Comparison of ENCODE assay signal across 15 cellular contexts in the genomic region with DNA sequence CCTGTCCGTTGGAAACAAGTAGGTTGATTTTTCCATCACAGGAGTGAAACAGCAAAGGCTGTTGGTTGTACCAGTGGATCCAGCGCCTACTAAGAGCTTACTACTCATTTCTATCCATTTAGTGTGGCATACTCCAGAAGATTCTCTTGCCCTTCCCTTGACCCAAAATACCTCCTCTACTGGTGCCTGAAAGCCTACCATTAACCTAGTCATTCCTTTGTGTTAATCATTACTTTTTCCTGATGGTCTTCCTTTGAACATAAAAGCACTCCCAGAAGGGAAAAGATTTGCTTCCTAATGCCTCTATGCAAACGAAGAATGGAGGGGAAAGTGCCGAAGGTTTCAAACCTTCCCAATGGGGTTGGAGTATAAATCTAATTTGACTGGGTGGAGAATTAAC.
DNase-seq lines count a peak whose midpoint lies in the region; ATAC-seq and TF ChIP-seq lines count a peak whose summit lies in the region.
"Had no signal": no experiment of that assay in that cellular context is flagged by ENCODE, and none has a peak within 500 bp of the region (broad histone marks: within the 10 kb centered on the region; RNA-seq: fewer than 3 reads in every experiment).

No MANE protein-coding gene starts in this region.

- H3K4me2 ChIP-seq in trophoblast cell (ENCODE audit: low read length), result no peak overlapping the region

- BruUV-seq in Calu3 (replicated peaks; lab: Mats Ljungman, UMichigan), result no TSS peak

- no peak overlapping the region for H2BK5ac ChIP-seq in trophoblast cell (ENCODE audit: low read depth, low read length, poor library complexity)

- intact Hi-C loops in Calu3 (cut with micrococcal nuclease; ENCODE audit: unreplicated experiment), result no loop called here

- H2AK5ac ChIP-seq in trophoblast cell (ENCODE audit: low read length), result no peak overlapping the region

- H3K9me3 Mint-ChIP-seq in Calu3 (ENCODE audit: low read depth, unreplicated experiment), result no peaks in the 10 kb centered on the region

- no peak overlapping the region for H2BK12ac ChIP-seq in trophoblast cell (ENCODE audit: low read length)

- CTCF ChIA-PET in Calu3 (lab: Charles Lee), result interaction anchor here (1.3 kb wide), 1 partner anchor 135 kb away, joined by 4 read pairs; no protein-coding TSS in a partner anchor

- H3K9me3 ChIP-seq in RWPE2 (ENCODE audit: severe bottlenecking) (no peaks in the 10 kb centered on the region), trophoblast cell (ENCODE audit: insufficient read depth, low read depth, low read length) (no peaks in the 10 kb centered on the region)

- no peak overlapping the region for H4K12ac ChIP-seq in trophoblast cell (ENCODE audit: low read depth, low read length)

- no peak overlapping the region for H3K4ac ChIP-seq in trophoblast cell (ENCODE audit: low read depth, low read length)

- H3K27ac ChIP-seq in RWPE2 (ENCODE audit: poor library complexity, severe bottlenecking) (peak overlapping the region; percentile 97), trophoblast cell (ENCODE audit: low read depth, low read length) (no peak overlapping the region)

- H3K79me1 ChIP-seq in trophoblast cell (ENCODE audit: low read length), result peaks cover 14% of the 10 kb centered on the region

- H2AFZ ChIP-seq in trophoblast cell (ENCODE audit: insufficient read depth, low read length, poor library complexity), result no peak overlapping the region

- H3K79me2 ChIP-seq in trophoblast cell (ENCODE audit: control insufficient read depth, insufficient read depth, low read length, poor library complexity), result no peaks in the 10 kb centered on the region

- peaks cover 40% of the 10 kb centered on the region for H3K4me1 ChIP-seq in RWPE2 (ENCODE audit: insufficient read depth, poor library complexity, severe bottlenecking)
- peaks cover 17 to 28% of the 10 kb centered on the region in 2 experiments for H3K4me1 ChIP-seq in trophoblast cell (ENCODE audit: control insufficient read depth in 1 of 2, insufficient read depth in 2 of 2, low read length in 2 of 2)

- H3K23ac ChIP-seq in trophoblast cell (ENCODE audit: low read length), result no peak overlapping the region

- H3K36me3 Mint-ChIP-seq in Calu3 (ENCODE audit: insufficient read depth, unreplicated experiment), result peaks cover 5% of the 10 kb centered on the region

- H3K4me3 ChIP-seq in RWPE2 (ENCODE audit: severe bottlenecking) (no peak overlapping the region), kidney epithelial cell (ENCODE audit: low read depth, low read length) (no peak overlapping the region), trophoblast cell (ENCODE audit: low read depth, low read length) (no peak overlapping the region)
- H3K4me3 ChIP-seq: GM12878 had no signal

- H4K91ac ChIP-seq in trophoblast cell (ENCODE audit: low read depth, low read length), result no peak overlapping the region

- WGBS in trophoblast cell (ENCODE audit: extremely low coverage, insufficient coverage, insufficient read length), result no CpG with 5 or more reads among the region's 4 CpGs

- no peaks in the 10 kb centered on the region for H3K27me3 Mint-ChIP-seq in Calu3 (ENCODE audit: unreplicated experiment)
- H3K27me3 Mint-ChIP-seq: B cell had no signal

- no peak overlapping the region for H3K4me3 Mint-ChIP-seq in Calu3 (ENCODE audit: low read depth, unreplicated experiment)
- H3K4me3 Mint-ChIP-seq: B cell had no signal

- peaks cover 61% of the 10 kb centered on the region for H3K4me1 Mint-ChIP-seq in Calu3 (ENCODE audit: low read depth, unreplicated experiment)

- H4K8ac ChIP-seq in trophoblast cell (ENCODE audit: low read depth, low read length), result no peak overlapping the region

- no peak overlapping the region for H3K14ac ChIP-seq in trophoblast cell (ENCODE audit: low read length)

- H3K36me3 ChIP-seq in RWPE2 (ENCODE audit: low read depth), result no peaks in the 10 kb centered on the region
- H3K36me3 ChIP-seq in kidney epithelial cell (ENCODE audit: control insufficient read depth, insufficient read depth, low read length), result no peaks in the 10 kb centered on the region
- H3K36me3 ChIP-seq in trophoblast cell (ENCODE audit: control insufficient read depth in 1 of 2, insufficient read depth in 2 of 2, low read length in 2 of 2), result no peaks in the 10 kb centered on the region

- TF ChIP-seq CTCF in Calu3 (IDR thresholded peaks at IDR 0.05; ENCODE audit: unreplicated experiment) (no peak), RWPE2 (IDR thresholded peaks at IDR 0.05; ENCODE audit: poor library complexity, severe bottlenecking) (no peak), kidney epithelial cell (IDR thresholded peaks at IDR 0.05; ENCODE audit: insufficient read depth, low read length, poor library complexity, severe bottlenecking) (no peak)

- no peaks in the 10 kb centered on the region for H3K27me3 ChIP-seq in RWPE2 (ENCODE audit: insufficient read depth, poor library complexity, severe bottlenecking)
- no peaks in the 10 kb centered on the region for H3K27me3 ChIP-seq in kidney epithelial cell (ENCODE audit: control insufficient read depth, insufficient read depth, low read length)
- no peaks in the 10 kb centered on the region for H3K27me3 ChIP-seq in trophoblast cell (ENCODE audit: insufficient read depth, low read length)

- H3K9ac ChIP-seq in trophoblast cell (ENCODE audit: low read length), result no peak overlapping the region

- DNase-seq in Calu3, result no peak
- no peak for DNase-seq in RWPE2 (ENCODE audit: low spot score)
- peak; percentile 72 for DNase-seq in kidney epithelial cell (ENCODE audit: low read depth)
- peak; percentile 97 for DNase-seq in renal cortical epithelial cell (ENCODE audit: low read depth)
- DNase-seq in activated T-cell treated with anti-CD3 and anti-CD28 coated beads, Interleukin-2, amount 50 U/mL, for 1 hour, result no peak
- no peak for DNase-seq in trophoblast cell
- DNase-seq: COR-L47; EL; NCI-H1105 treated with DMSO at 0.1 percent for 48 hours; NCI-H1694 treated with DMSO at 0.1 percent for 48 hours; NK-92 treated with Interleukin-12 subunit alpha and Interleukin-12 subunit beta, amount 100 ng/mL, for 24 hours; OCI-M1 had no signal

- H2BK120ac ChIP-seq in trophoblast cell (ENCODE audit: insufficient read depth, low read length, poor library complexity), result no peak overlapping the region

- peak overlapping the region; percentile 58 for H3K27ac Mint-ChIP-seq in Calu3 (ENCODE audit: unreplicated experiment)
- H3K27ac Mint-ChIP-seq: B cell had no signal

- no peak overlapping the region for H3K18ac ChIP-seq in trophoblast cell (ENCODE audit: low read length)

- ATAC-seq in RWPE2 (ENCODE audit: low read depth) (no peak), HG03442 (IDR thresholded peaks at IDR 0.05; ENCODE audit: unreplicated experiment) (no peak)
- ATAC-seq: GM12878 had no signal

Comparison
In these comparisons a context has a peak if more than half of its experiments do, and no peak if none do; other contexts are left out.
1. DNase-seq: peak in kidney epithelial cell (single experiment) and renal cortical epithelial cell (single experiment); none in Calu3 (single experiment), RWPE2 (single experiment), activated T-cell treated with anti-CD3 and anti-CD28 coated beads, Interleukin-2, amount 50 U/mL, for 1 hour (single experiment) and trophoblast cell (0 of 2).